30 cellular contexts compared by ENCODE assay signal in the genomic region with DNA sequence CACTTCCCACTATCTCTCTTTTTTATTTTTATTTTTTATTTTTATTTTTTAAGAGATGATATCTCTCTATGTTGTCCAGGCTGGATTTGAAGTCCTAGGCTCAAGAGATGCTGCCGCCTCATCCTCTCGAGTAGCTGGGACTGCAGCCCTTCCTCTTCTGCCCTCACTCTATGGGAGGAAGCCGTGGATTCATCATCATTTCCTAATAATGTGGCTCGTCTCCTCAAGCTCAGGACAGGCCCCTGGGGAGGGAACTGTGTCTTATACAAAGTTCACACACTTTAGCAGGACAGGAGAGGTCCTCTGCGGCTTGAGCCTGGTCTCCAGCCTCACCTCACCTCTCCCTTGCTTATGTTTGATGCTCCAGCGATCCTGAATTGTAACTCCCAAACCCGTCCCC. TPM values are rescaled to one million over a fixed set of nuclear protein-coding genes. Genes with fewer than 3 reads are reported as not detected.
DNase-seq lines count a peak whose midpoint lies in the region; ATAC-seq, FAIRE-seq and TF ChIP-seq lines count a peak whose summit lies in the region.
"Had no signal": no experiment of that assay in that cellular context is flagged by ENCODE, and none has a peak within 500 bp of the region (broad histone marks: within the 10 kb centered on the region; RNA-seq: fewer than 3 reads in every experiment).

No MANE protein-coding gene starts in this region.

- DNase-seq in NOMO-1 (lab: John Stamatoyannopoulos, UW; ENCODE audit: unreplicated experiment in 2 of 2) (peak; percentile 8 to 14), NOMO-1 treated with dmso at 0.1 percent for 144 hours (lab: John Stamatoyannopoulos, UW; ENCODE audit: unreplicated experiment) (no peak), NB4 (ENCODE audit: low read depth) (peak; percentile 57), bronchial epithelial cell (ENCODE audit: low read depth) (peak; percentile 51), posterior vena cava (ENCODE audit: low spot score) (peak; percentile 28), small intestine (no peak), dedifferentiated amniotic fluid mesenchymal stem cell (ENCODE audit: extremely low spot score) (no peak)
- DNase-seq: activated naive CD4-positive, alpha-beta T cell treated with anti-CD3 and anti-CD28 coated beads for 36 hours; activated T-cell treated with anti-CD3 and anti-CD28 coated beads, Interleukin-2, amount 50 U/mL, for 4 hours; amygdala; colonic mucosa; DMS 273 treated with DMSO at 0.1 percent for 48 hours; esophagus squamous epithelium; hippocampal formation; NCI-H1417 treated with DMSO at 0.1 percent for 48 hours; NCI-H2081; NCI-H226; NCI-H774; nucleus accumbens; stimulated activated CD4-positive, alpha-beta T cell treated with anti-CD3 and anti-CD28 coated beads, Interleukin-1b, Interleukin-23, amount 100 ng/mL, for 48 hours; stimulated activated CD8-positive, alpha-beta memory T cell treated with anti-CD3 and anti-CD28 coated beads, Interleukin-4, amount 100 ng/mL, for 48 hours had no signal

- no peak for TF ChIP-seq POLR2A in NB4 (IDR thresholded peaks at IDR 0.05; ENCODE audit: extremely low read depth, insufficient read length)

- H3K27me3 ChIP-seq in bronchial epithelial cell (ENCODE audit: control insufficient read depth, insufficient read depth, low read length) (no peaks in the 10 kb centered on the region), small intestine (ENCODE audit: control insufficient read depth in 2 of 2, insufficient read depth in 2 of 2, low read length in 2 of 2) (peaks cover 0 to 2% of the 10 kb centered on the region in 2 donors)
- H3K27me3 ChIP-seq: breast epithelium, colonic mucosa, esophagus squamous epithelium, gastroesophageal sphincter, tibial artery had no signal

- no peaks in the 10 kb centered on the region for H3K4me1 ChIP-seq in small intestine (ENCODE audit: control insufficient read depth in 2 of 2, insufficient read depth in 1 of 2, low read depth in 1 of 2, low read length in 1 of 2)
- H3K4me1 ChIP-seq: breast epithelium, colonic mucosa had no signal

- FAIRE-seq in bronchial epithelial cell (lab: Jason Lieb, UNC) (peak; percentile 18), small intestine (lab: Jason Lieb, UNC) (no peak)
- FAIRE-seq: H54 had no signal

- TF ChIP-seq CTCF in NB4 (IDR thresholded peaks at IDR 0.05; ENCODE audit: low read depth, low read length) (no peak), bronchial epithelial cell (IDR thresholded peaks at IDR 0.05; ENCODE audit: insufficient read depth, low read length, severe bottlenecking) (no peak)

- no peak for ATAC-seq in esophagus mucosa
- ATAC-seq: activated T-cell treated with anti-CD3 and anti-CD28 coated beads, Interleukin-2, amount 50 U/mL, for 4 hours; SK-N-SH treated with all-trans-retinoic acid at 6 μM for 48 hours; WTC11 had no signal

- H3K36me3 ChIP-seq in bronchial epithelial cell (ENCODE audit: control insufficient read depth, insufficient read depth, low read length) (no peaks in the 10 kb centered on the region), small intestine (ENCODE audit: control insufficient read depth in 2 of 2, insufficient read depth in 2 of 2, low read length in 2 of 2) (no peaks in the 10 kb centered on the region)
- H3K36me3 ChIP-seq: breast epithelium, colonic mucosa, esophagus squamous epithelium, gastroesophageal sphincter, tibial artery had no signal

- intact Hi-C loops in posterior vena cava (cut with DNase I), result loop anchor here in 1 of 2 donors (5.0 kb wide), 2 partner anchors 326 to 684 kb away; no protein-coding TSS in a partner anchor

- no peak overlapping the region for H3K27ac ChIP-seq in small intestine (ENCODE audit: low read depth in 1 of 2, low read length in 1 of 2)
- H3K27ac ChIP-seq: 22Rv1, breast epithelium, colonic mucosa, esophagus squamous epithelium, gastroesophageal sphincter, skin epidermis, tibial artery had no signal

- no peak overlapping the region for H3K4me3 ChIP-seq in NB4 (ENCODE audit: low read depth, low read length)
- no peak overlapping the region for H3K4me3 ChIP-seq in bronchial epithelial cell (ENCODE audit: low read depth, low read length)
- no peak overlapping the region for H3K4me3 ChIP-seq in small intestine (ENCODE audit: low read depth in 1 of 2, low read length in 2 of 2)
- H3K4me3 ChIP-seq: breast epithelium, colonic mucosa, esophagus squamous epithelium, gastroesophageal sphincter, skin epidermis, tibial artery had no signal

- H3K9me3 ChIP-seq in small intestine (ENCODE audit: control insufficient read depth, low read depth), result no peaks in the 10 kb centered on the region
- H3K9me3 ChIP-seq: breast epithelium, colonic mucosa, esophagus squamous epithelium, gastroesophageal sphincter, tibial artery had no signal

- 56 to 80% (median 66%) methylated on average over 7 of the region's 7 CpGs for WGBS in small intestine, 3 donors

RNA-seq across cellular contexts. Expression of gene IFFO2, which starts 16.5 kb away (rescaled TPM):
- total RNA-seq in bronchial epithelial cell (11.8 and 26.0 TPM in 2 replicates), posterior vena cava (10 to 100 TPM; 12.1 to 12.2 TPM), esophagus mucosa (70.2 TPM)
- 1 to 10 TPM in 2 of 3 donors, under 1 TPM in 1; 0.22 to 3.5 (median 1.4) TPM for polyA plus RNA-seq in small intestine

Comparison
In these comparisons a context has a peak if more than half of its experiments do, and no peak if none do; other contexts are left out.
1. DNase-seq: peak in NOMO-1 (2 of 2), NB4 (single experiment), bronchial epithelial cell (single experiment) and posterior vena cava (single experiment); none in NOMO-1 treated with dmso at 0.1 percent for 144 hours (single experiment), small intestine (single experiment) and dedifferentiated amniotic fluid mesenchymal stem cell (single experiment).